ENCODE assay signal across 1 cellular context in genomic region chr2:226932443-226932842, GRCh38.
TF ChIP-seq lines count a peak whose summit lies in the region.

No MANE protein-coding gene starts in this region.

TF ChIP-seq in HepG2, 621 proteins besides CTCF, POLR2A, EP300 and RAD21 (continued from another document):
- TF ChIP-seq IKZF4 (CRISPR knock-in tag; IDR thresholded peaks at IDR 0.05; ENCODE audit: borderline replicate concordance, low read depth, not compliant biosample characterization) (no peak), TCF7 (IDR thresholded peaks at IDR 0.05; ENCODE audit: low read depth) (no peak), THYN1 (CRISPR knock-in tag; IDR thresholded peaks at IDR 0.05; ENCODE audit: borderline replicate concordance, low read depth) (no peak), ZBTB1 (CRISPR knock-in tag; IDR thresholded peaks at IDR 0.05; ENCODE audit: borderline replicate concordance) (no peak), SKIL (CRISPR knock-in tag; IDR thresholded peaks at IDR 0.05; ENCODE audit: borderline replicate concordance) (no peak), SP140L (CRISPR knock-in tag; IDR thresholded peaks at IDR 0.05; ENCODE audit: borderline replicate concordance) (no peak), ZNF7 (CRISPR knock-in tag; IDR thresholded peaks at IDR 0.05) (no peak), MLXIP (CRISPR knock-in tag; IDR thresholded peaks at IDR 0.05; ENCODE audit: borderline replicate concordance) (no peak), ZNF207 (IDR thresholded peaks at IDR 0.05; ENCODE audit: borderline replicate concordance) (no peak), MIER2 (CRISPR knock-in tag; IDR thresholded peaks at IDR 0.05) (no peak), SRY (CRISPR knock-in tag; IDR thresholded peaks at IDR 0.05) (no peak), ZNF782 (CRISPR knock-in tag; IDR thresholded peaks at IDR 0.05; ENCODE audit: borderline replicate concordance) (no peak), ZNF713 (CRISPR knock-in tag; IDR thresholded peaks at IDR 0.05) (no peak), ZHX1 (CRISPR knock-in tag; IDR thresholded peaks at IDR 0.05; ENCODE audit: low read depth) (no peak), PCBP2 (optimal IDR thresholded peaks at IDR 0.05; ENCODE audit: low read depth, low read length, poor library complexity, severe bottlenecking) (no peak), ETS1 (CRISPR knock-in tag; IDR thresholded peaks at IDR 0.05) (no peak), ZBTB3 (CRISPR knock-in tag; IDR thresholded peaks at IDR 0.05; ENCODE audit: borderline replicate concordance, low read depth) (no peak), RCOR2 (CRISPR knock-in tag; IDR thresholded peaks at IDR 0.05) (no peak)
TF ChIP-seq in HepG2: peak in this region for 0.
